Comparison of ENCODE assay signal across 12 cellular contexts in genomic region chr1:152109998-152110294, GRCh38. TPM values are rescaled to one million over a fixed set of nuclear protein-coding genes. Genes with fewer than 3 reads are reported as not detected.
A peak's percentile ranks its signal among the peaks of the same experiment; 100 is the strongest.
DNase-seq lines count a peak whose midpoint lies in the region; ATAC-seq, FAIRE-seq and TF ChIP-seq lines count a peak whose summit lies in the region.
"Had no signal": no experiment of that assay in that cellular context is flagged by ENCODE, and none has a peak within 500 bp of the region (broad histone marks: within the 10 kb centered on the region; RNA-seq: fewer than 3 reads in every experiment).

No MANE protein-coding gene starts in this region.

- POLR2A ChIA-PET in endothelial cell of umbilical vein (lab: Charles Lee): no interaction called here

- no peak for FAIRE-seq in endothelial cell of umbilical vein (lab: Jason Lieb, UNC)

- H2AFZ ChIP-seq in endothelial cell of umbilical vein (ENCODE audit: low read depth, low read length) (peak overlapping the region; percentile 54), osteoblast (ENCODE audit: low read length) (peak overlapping the region; percentile 87)

- CTCF ChIA-PET in endothelial cell of umbilical vein (lab: Charles Lee): interaction anchor here (1.0 to 4.6 kb wide), 8 partner anchors 22 to 349 kb away, joined by 3 to 28 read pairs (median 5); no protein-coding TSS in a partner anchor

- TF ChIP-seq POLR2A in endothelial cell of umbilical vein (IDR thresholded peaks at IDR 0.05; ENCODE audit: low read depth, low read length): no peak

- H3K27me3 ChIP-seq in BE2C (peaks cover 78% of the 10 kb centered on the region), HUES6 (ENCODE audit: control insufficient read depth, insufficient read depth, low read length) (peaks cover 100% of the 10 kb centered on the region), endothelial cell of umbilical vein (ENCODE audit: control insufficient read depth in 2 of 2, insufficient read depth in 2 of 2, low read length in 2 of 2) (peaks cover 75 to 93% of the 10 kb centered on the region in 2 experiments), osteoblast (ENCODE audit: insufficient read depth, low read length) (peaks cover 90% of the 10 kb centered on the region)

- H3K27ac ChIP-seq in HUES6 (ENCODE audit: low read depth, low read length) (no peak overlapping the region), endothelial cell of umbilical vein (ENCODE audit: insufficient read depth, low read depth, low read length) (no peak overlapping the region), osteoblast (ENCODE audit: low read depth, low read length) (no peak overlapping the region)
- H3K27ac ChIP-seq: gastroesophageal sphincter had no signal

- no peak for ATAC-seq in GM21717 (IDR thresholded peaks at IDR 0.05; ENCODE audit: unreplicated experiment)
- ATAC-seq in GM21360 (IDR thresholded peaks at IDR 0.05; ENCODE audit: unreplicated experiment): no peak
- ATAC-seq: gastroesophageal sphincter had no signal

- dilution Hi-C loops in endothelial cell of umbilical vein (cut with MboI; ENCODE audit: extremely low pct_ligation_motif_present, low sequenced_read_pairs): no loop called here

- H3K79me2 ChIP-seq in endothelial cell of umbilical vein (ENCODE audit: control insufficient read depth, insufficient read depth, low read length): no peaks in the 10 kb centered on the region
- H3K79me2 ChIP-seq in osteoblast (ENCODE audit: insufficient read depth, low read length): no peaks in the 10 kb centered on the region

- H3K9ac ChIP-seq in HUES6 (ENCODE audit: low read length) (no peak overlapping the region), endothelial cell of umbilical vein (replicated peaks; ENCODE audit: extremely low read depth, insufficient read depth, low read length) (no peak overlapping the region)

- H3K9me3 ChIP-seq in BE2C (no peaks in the 10 kb centered on the region), HUES6 (ENCODE audit: control insufficient read depth, insufficient read depth, low read depth, low read length) (peaks cover 19% of the 10 kb centered on the region), endothelial cell of umbilical vein (replicated peaks; ENCODE audit: control insufficient read depth, insufficient read depth, low read length) (no peaks in the 10 kb centered on the region), osteoblast (ENCODE audit: low read depth, low read length) (no peaks in the 10 kb centered on the region)

- no peaks in the 10 kb centered on the region for H4K20me1 ChIP-seq in endothelial cell of umbilical vein (replicated peaks; ENCODE audit: control insufficient read depth, extremely low read depth, insufficient read depth, low read length)
- H4K20me1 ChIP-seq in osteoblast (ENCODE audit: insufficient read depth, low read length): no peaks in the 10 kb centered on the region

- BruUV-seq in endothelial cell of umbilical vein (replicated peaks; lab: Mats Ljungman, UMichigan): no TSS peak

- no peaks in the 10 kb centered on the region for H3K9me1 ChIP-seq in endothelial cell of umbilical vein (replicated peaks; ENCODE audit: control insufficient read depth, extremely low read depth, insufficient read depth, low read length)

- no peaks in the 10 kb centered on the region for H3K36me3 ChIP-seq in BE2C
- H3K36me3 ChIP-seq in HUES6 (ENCODE audit: control insufficient read depth, insufficient read depth, low read length): no peaks in the 10 kb centered on the region
- H3K36me3 ChIP-seq in endothelial cell of umbilical vein (ENCODE audit: control insufficient read depth in 2 of 2, extremely low read depth in 1 of 2, insufficient read depth in 2 of 2, low read length in 2 of 2): no peaks in the 10 kb centered on the region
- no peaks in the 10 kb centered on the region for H3K36me3 ChIP-seq in osteoblast (ENCODE audit: insufficient read depth, low read length)
- H3K36me3 ChIP-seq: gastroesophageal sphincter had no signal

- H3K4me2 ChIP-seq in endothelial cell of umbilical vein (ENCODE audit: insufficient read depth, low read length) (peak overlapping the region; percentile 32), osteoblast (ENCODE audit: insufficient read depth, low read length) (peak overlapping the region; percentile 83)

- intact Hi-C loops in endothelial cell of umbilical vein (cut with micrococcal nuclease): loop anchor here (5.0 kb wide), 1 partner anchor 58 kb away; no protein-coding TSS in a partner anchor

- DNase-seq in BE2C (no peak), endothelial cell of umbilical vein (ENCODE audit: low read depth, low spot score) (no peak), osteoblast (ENCODE audit: insufficient read length, low spot score, missing footprints) (no peak)
- no peak for DNase-seq in effector CD8-positive, alpha-beta T cell (lab: John Stamatoyannopoulos, UW)
- DNase-seq in activated CD4-positive, alpha-beta T cell treated with anti-CD3 and anti-CD28 coated beads for 48 hours: no peak
- DNase-seq: naive B cell, SIG-M5 had no signal

- H3K4me1 ChIP-seq in BE2C (no peaks in the 10 kb centered on the region), HUES6 (ENCODE audit: control insufficient read depth, insufficient read depth, low read length) (peaks cover 29% of the 10 kb centered on the region), endothelial cell of umbilical vein (ENCODE audit: control insufficient read depth, extremely low read depth, insufficient read depth, low read length) (peaks cover 33% of the 10 kb centered on the region), osteoblast (ENCODE audit: insufficient read depth, low read length) (peaks cover 13% of the 10 kb centered on the region)

- TF ChIP-seq CTCF in BE2C (IDR thresholded peaks at IDR 0.05; ENCODE audit: low read depth, low read length) (no peak), endothelial cell of umbilical vein (IDR thresholded peaks at IDR 0.05; ENCODE audit: extremely low read depth in 1 of 2, insufficient read depth in 1 of 2, low read depth in 1 of 2, low read length in 2 of 2) (no peak), osteoblast (IDR thresholded peaks at IDR 0.05; ENCODE audit: extremely low read depth, low read depth, low read length) (no peak)

- H3K4me3 ChIP-seq in BE2C (ENCODE audit: low read depth, low read length) (peak overlapping the region; percentile 20), HUES6 (ENCODE audit: low read depth, low read length) (peak overlapping the region; percentile 54), endothelial cell of umbilical vein (replicated peaks in 1 of 3; ENCODE audit: insufficient read depth in 1 of 3, low read depth in 1 of 3, low read length in 3 of 3) (no peak overlapping the region), osteoblast (ENCODE audit: insufficient read depth, low read length) (peak overlapping the region; percentile 64)

TF ChIP-seq in endothelial cell of umbilical vein, 7 proteins besides CTCF, POLR2A, EP300 and RAD21:
- TF ChIP-seq EZH2 (IDR thresholded peaks at IDR 0.05; ENCODE audit: borderline replicate concordance, low read depth, low read length, severe bottlenecking) (no peak), MYC (IDR thresholded peaks at IDR 0.05; ENCODE audit: low read depth, low read length) (no peak), JUN (IDR thresholded peaks at IDR 0.05; ENCODE audit: borderline replicate concordance, insufficient read depth, insufficient read length, low read depth) (no peak), MAX (IDR thresholded peaks at IDR 0.05; ENCODE audit: insufficient read depth, insufficient read length) (no peak), POLR2AphosphoS5 (IDR thresholded peaks at IDR 0.05; ENCODE audit: insufficient read depth, low read depth, low read length) (no peak), FOS (IDR thresholded peaks at IDR 0.05; ENCODE audit: borderline replicate concordance, insufficient read depth, low read length) (no peak), GATA2 (IDR thresholded peaks at IDR 0.05; ENCODE audit: insufficient read depth, insufficient read length, low read depth, low read length) (no peak)

RNA-seq across cellular contexts. Expression of gene TCHH, which starts 5.3 kb away (rescaled TPM):
- not detected for polyA plus RNA-seq in BE2C (2012; ENCODE audit: insufficient read depth, insufficient read length, low read depth)
- not detected in 2 replicates for total RNA-seq in endothelial cell of umbilical vein
- not detected in 2 replicates for polyA plus RNA-seq in endothelial cell of umbilical vein
- polyA plus RNA-seq in endothelial cell of umbilical vein (2011; cell fraction: cytosol; rRNA removed): not detected in 2 replicates
- 0.03 and 0.04 TPM in 2 replicates for polyA plus RNA-seq in endothelial cell of umbilical vein (2011; cell fraction: nucleus; rRNA removed)
- polyA plus RNA-seq in endothelial cell of umbilical vein (2012): not detected in 2 replicates
- not detected in 2 replicates for polyA minus RNA-seq in endothelial cell of umbilical vein
- polyA minus RNA-seq in endothelial cell of umbilical vein (2011; cell fraction: cytosol; rRNA and poly(A)+ RNA removed): not detected
- polyA minus RNA-seq in endothelial cell of umbilical vein (2011; cell fraction: nucleus; rRNA and poly(A)+ RNA removed): not detected in 2 replicates
- total RNA-seq in osteoblast: not detected in 2 replicates

RNA-seq across cellular contexts. Expression of gene TCHHL1, which starts 21.1 kb away (rescaled TPM):
- not detected for polyA plus RNA-seq in BE2C (2012; ENCODE audit: insufficient read depth, insufficient read length, low read depth)
- total RNA-seq in endothelial cell of umbilical vein (not detected in 2 replicates), osteoblast (not detected in 2 replicates)
- not detected in 2 replicates for polyA plus RNA-seq in endothelial cell of umbilical vein
- not detected in 2 replicates for polyA plus RNA-seq in endothelial cell of umbilical vein (2011; cell fraction: cytosol; rRNA removed)
- not detected in 2 replicates for polyA plus RNA-seq in endothelial cell of umbilical vein (2011; cell fraction: nucleus; rRNA removed)
- polyA plus RNA-seq in endothelial cell of umbilical vein (2012): not detected in 2 replicates
- not detected in 2 replicates for polyA minus RNA-seq in endothelial cell of umbilical vein
- polyA minus RNA-seq in endothelial cell of umbilical vein (2011; cell fraction: cytosol; rRNA and poly(A)+ RNA removed): not detected
- not detected in 2 replicates for polyA minus RNA-seq in endothelial cell of umbilical vein (2011; cell fraction: nucleus; rRNA and poly(A)+ RNA removed)
- total RNA-seq: activated CD4-positive, alpha-beta T cell treated with anti-CD3 and anti-CD28 coated beads for 36 hours; gastroesophageal sphincter had no signal

RNA-seq across cellular contexts. Expression of gene RPTN, which starts 49.1 kb away (rescaled TPM):
- polyA plus RNA-seq in BE2C (2012; ENCODE audit: insufficient read depth, insufficient read length, low read depth): not detected
- total RNA-seq in endothelial cell of umbilical vein: not detected in 2 replicates
- polyA plus RNA-seq in endothelial cell of umbilical vein: not detected in 2 replicates
- not detected in 2 replicates for polyA plus RNA-seq in endothelial cell of umbilical vein (2011; cell fraction: cytosol; rRNA removed)
- polyA plus RNA-seq in endothelial cell of umbilical vein (2011; cell fraction: nucleus; rRNA removed): not detected in 2 replicates
- not detected in 2 replicates for polyA plus RNA-seq in endothelial cell of umbilical vein (2012)
- polyA minus RNA-seq in endothelial cell of umbilical vein: not detected in 2 replicates
- not detected for polyA minus RNA-seq in endothelial cell of umbilical vein (2011; cell fraction: cytosol; rRNA and poly(A)+ RNA removed)
- polyA minus RNA-seq in endothelial cell of umbilical vein (2011; cell fraction: nucleus; rRNA and poly(A)+ RNA removed): not detected in 2 replicates
- total RNA-seq in osteoblast: 0.29 and 0.36 TPM in 2 replicates
- total RNA-seq: activated CD4-positive, alpha-beta T cell treated with anti-CD3 and anti-CD28 coated beads for 36 hours; gastroesophageal sphincter had no signal

Comparison
In these comparisons a context has a peak if more than half of its experiments do, and no peak if none do; other contexts are left out.
1. H3K4me3 ChIP-seq: peak in BE2C (single experiment), HUES6 (single experiment) and osteoblast (single experiment); none in endothelial cell of umbilical vein (0 of 3).